Comparison of ENCODE assay signal across 10 cellular contexts in the genomic region with DNA sequence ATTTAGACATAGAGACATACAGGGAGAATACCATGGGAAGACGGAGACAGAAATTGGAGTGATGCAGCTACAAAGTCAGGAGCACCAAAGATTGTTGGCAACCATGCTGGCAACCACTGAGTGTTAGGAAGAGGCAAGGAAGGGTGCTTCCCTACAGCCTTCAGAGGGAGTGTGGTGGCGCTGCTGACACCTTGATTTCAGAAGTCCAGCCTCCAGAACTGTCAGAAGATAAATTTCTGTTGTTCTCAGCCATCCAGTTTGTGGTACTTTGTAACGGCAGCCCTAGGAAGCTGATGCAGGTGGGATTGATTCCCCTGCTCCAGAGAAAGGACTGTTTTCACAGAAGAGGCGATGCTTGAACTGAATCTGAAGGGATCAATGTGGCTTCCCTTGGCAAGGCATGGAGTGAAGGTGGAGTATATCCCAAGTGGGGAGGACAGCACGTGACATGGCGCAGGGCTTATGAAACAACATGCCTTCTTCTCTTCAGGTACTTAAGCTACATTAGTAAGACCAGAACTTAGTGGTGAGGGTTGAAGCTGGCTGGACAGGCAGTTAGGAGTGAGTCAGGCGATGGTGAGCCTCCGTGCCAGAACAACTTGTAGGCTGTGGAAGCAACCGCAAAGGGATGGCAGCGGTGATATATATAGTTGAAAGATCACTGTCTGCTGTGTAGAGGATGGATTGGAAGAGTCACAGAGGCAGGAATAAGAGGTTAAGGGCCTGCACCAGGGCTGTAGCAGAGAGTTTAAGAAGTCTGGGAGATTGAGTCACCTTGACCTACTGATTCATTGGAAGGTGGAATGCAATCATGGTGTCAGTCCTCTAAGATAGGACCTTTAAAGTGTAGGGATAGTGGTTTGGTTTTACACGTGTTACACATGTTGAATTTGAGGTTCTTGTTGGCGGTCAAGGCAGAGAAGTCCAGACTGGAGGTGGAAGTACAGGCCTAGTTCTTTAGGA. TPM values are rescaled to one million over a fixed set of nuclear protein-coding genes. Genes with fewer than 3 reads are reported as not detected.
DNase-seq lines count a peak whose midpoint lies in the region; ATAC-seq, FAIRE-seq and TF ChIP-seq lines count a peak whose summit lies in the region.
"Had no signal": no experiment of that assay in that cellular context is flagged by ENCODE, and none has a peak within 500 bp of the region (broad histone marks: within the 10 kb centered on the region; RNA-seq: fewer than 3 reads in every experiment).

No MANE protein-coding gene starts in this region.

- POLR2A ChIA-PET in AG04449 (lab: Yijun Ruan, JAX) (no interaction called here), IMR-90 (lab: Charles Lee; ENCODE audit: unreplicated experiment) (interaction anchor here (0.5 kb wide), 1 partner anchor 10 kb away, joined by 3 read pairs; no protein-coding TSS in a partner anchor)

- H3K27me3 ChIP-seq in IMR-90 (ENCODE audit: control insufficient read depth, insufficient read depth, low read length) = no peaks in the 10 kb centered on the region
- no peaks in the 10 kb centered on the region for H3K27me3 ChIP-seq in bronchial epithelial cell (ENCODE audit: control insufficient read depth, insufficient read depth, low read length)
- no peaks in the 10 kb centered on the region for H3K27me3 ChIP-seq in right lobe of liver

- H2BK5ac ChIP-seq in IMR-90 (ENCODE audit: low read depth, low read length, poor library complexity, severe bottlenecking) = peak overlapping the region; percentile 99

- H3K79me1 ChIP-seq in IMR-90 (ENCODE audit: low read depth in 1 of 2, low read length in 2 of 2) = peaks cover 30 to 41% of the 10 kb centered on the region in 2 experiments

- peak overlapping the region; percentile 84 for H3K4me3 ChIP-seq in AG04449 (ENCODE audit: low read depth, low read length)
- H3K4me3 ChIP-seq in IMR-90 (ENCODE audit: insufficient read depth, low read depth, low read length) = no peak overlapping the region
- H3K4me3 ChIP-seq in bronchial epithelial cell (ENCODE audit: low read depth, low read length) = no peak overlapping the region
- H3K4me3 ChIP-seq in right lobe of liver = no peak overlapping the region

- H3K14ac ChIP-seq in IMR-90 (replicated peaks; ENCODE audit: low read depth, low read length) = peak overlapping the region; percentile 40

- 0 out of 2 replicates have a peak overlapping the region, but pooled peaks have one; percentile 5 for H2BK20ac ChIP-seq in IMR-90 (ENCODE audit: low read depth, low read length)

- H3K27ac ChIP-seq in IMR-90 (ENCODE audit: insufficient read depth, low read length) = peak overlapping the region; percentile 15; the same call in 1 of the 2 replicates
- peak overlapping the region in 2 of 3 donors; percentile 9 to 94 for H3K27ac ChIP-seq in right lobe of liver

- H4K91ac ChIP-seq in IMR-90 (ENCODE audit: insufficient read depth, low read depth, low read length) = peak overlapping the region; percentile 50

- no peak for TF ChIP-seq CTCF in AG04449 (IDR thresholded peaks at IDR 0.05; ENCODE audit: insufficient read depth, low read length, missing control alignments)
- TF ChIP-seq CTCF in IMR-90 (conservative IDR thresholded peaks at IDR 0.05; ENCODE audit: low read depth, low read length) = no peak
- no peak for TF ChIP-seq CTCF in bronchial epithelial cell (IDR thresholded peaks at IDR 0.05; ENCODE audit: insufficient read depth, low read length, severe bottlenecking)
- TF ChIP-seq CTCF in right lobe of liver (IDR thresholded peaks at IDR 0.05) = no peak

- peaks cover 19% of the 10 kb centered on the region for H3K9me1 ChIP-seq in IMR-90 (ENCODE audit: insufficient read depth, low read length)

- H3K4me1 ChIP-seq in IMR-90 (ENCODE audit: control insufficient read depth, insufficient read depth, low read length) (peaks cover 20% of the 10 kb centered on the region), right lobe of liver (peaks cover 0 to 11% (median 3%) of the 10 kb centered on the region in 4 donors)

- 94% methylated on average over 5 of the region's 12 CpGs; no CpG with 5 or more reads in 1 of the 2 experiments for WGBS in IMR-90 (ENCODE audit: extremely low coverage in 2 of 2, insufficient read length in 1 of 2), 2 experiments
- 91% methylated on average over 11 of the region's 12 CpGs for WGBS in right lobe of liver (ENCODE audit: insufficient coverage, low coverage, low lambda C conversion rate, missing lambda C conversion rate)

- ATAC-seq in IMR-90 (ENCODE audit: low read depth) (no peak), right lobe of liver (no peak)

- peaks cover 3% of the 10 kb centered on the region; the same call in 1 of the 2 replicates for H4K20me1 ChIP-seq in IMR-90 (ENCODE audit: insufficient read depth, low read length)

- H3K9me3 ChIP-seq in IMR-90 (ENCODE audit: control insufficient read depth, insufficient read depth, low read length) = no peaks in the 10 kb centered on the region
- H3K9me3 ChIP-seq in right lobe of liver = no peaks in the 10 kb centered on the region

- peak overlapping the region; percentile 19; the same call in 2 of the 3 replicates for H2BK15ac ChIP-seq in IMR-90 (ENCODE audit: low read depth, low read length)

- no peak for FAIRE-seq in bronchial epithelial cell (lab: Jason Lieb, UNC)
- FAIRE-seq in GM12891 (lab: Jason Lieb, UNC) = no peak

- H3K18ac ChIP-seq in IMR-90 (ENCODE audit: low read depth, low read length) = no peak overlapping the region

- peak overlapping the region; percentile 46; the same call in 1 of the 2 replicates for H2AK5ac ChIP-seq in IMR-90 (ENCODE audit: low read depth, low read length)

- H3K4me2 ChIP-seq in IMR-90 (ENCODE audit: low read depth, low read length) = peak overlapping the region; percentile 93

- no peak overlapping the region for H3K56ac ChIP-seq in IMR-90 (ENCODE audit: extremely low read depth, insufficient read depth, low read length)

- no peak overlapping the region for H4K5ac ChIP-seq in IMR-90 (ENCODE audit: low read depth, low read length)

- no TSS peak for BruUV-seq in IMR-90 (replicated peaks; lab: Mats Ljungman, UMichigan)

- peak overlapping the region in 1 of 2 experiments; percentile 20; a peak in 2 of 4 replicates for H4K8ac ChIP-seq in IMR-90 (ENCODE audit: low read depth in 2 of 2, low read length in 2 of 2)

- peak overlapping the region; percentile 8 for H2BK120ac ChIP-seq in IMR-90 (ENCODE audit: low read depth, low read length)

- dilution Hi-C loops in IMR-90 (cut with HindIII; ENCODE audit: low sequenced_read_pairs, unreplicated experiment) = no loop called here

- no peak overlapping the region; the same call in 1 of the 2 replicates for H3K9ac ChIP-seq in IMR-90 (ENCODE audit: low read depth, low read length)

- in situ Hi-C loops in IMR-90 (cut with MboI; ENCODE audit: low sequenced_read_pairs) = loop anchor here (10.0 kb wide), 3 partner anchors 358 to 1022 kb away; no protein-coding TSS in a partner anchor

- intact Hi-C loops in IMR-90 (cut with micrococcal nuclease) (loop anchor here (5.0 kb wide), 2 partner anchors 170 to 525 kb away; no protein-coding TSS in a partner anchor), right lobe of liver (cut with DNase I) (no loop called here)

- CTCF ChIA-PET in AG04449 (lab: Yijun Ruan, JAX) (interaction anchor here (1.0 to 1.4 kb wide), 4 partner anchors 8 to 265 kb away, joined by 3 to 6 read pairs (median 4); no protein-coding TSS in a partner anchor), IMR-90 (lab: Yijun Ruan, JAX) (interaction anchor here (0.7 kb wide), 1 partner anchor 19 kb away, joined by 3 read pairs; no protein-coding TSS in a partner anchor)

- H3K36me3 ChIP-seq in IMR-90 (ENCODE audit: control insufficient read depth, insufficient read depth, low read length) = peaks cover 14% of the 10 kb centered on the region
- peaks cover 3% of the 10 kb centered on the region for H3K36me3 ChIP-seq in bronchial epithelial cell (ENCODE audit: control insufficient read depth, insufficient read depth, low read length)
- H3K36me3 ChIP-seq in right lobe of liver = peaks cover 0 to 25% (median 5%) of the 10 kb centered on the region in 4 donors

- peak overlapping the region; percentile 58; the same call in 1 of the 2 replicates for H3K23ac ChIP-seq in IMR-90 (ENCODE audit: low read depth, low read length)

- H2AFZ ChIP-seq in IMR-90 (replicated peaks; ENCODE audit: low read length, poor library complexity) = no peak overlapping the region

- peak overlapping the region; percentile 56 for H3K4ac ChIP-seq in IMR-90 (ENCODE audit: low read depth, low read length)

- DNase-seq in AG04449 (ENCODE audit: low read depth, low spot score) = no peak
- DNase-seq in IMR-90 = peak; percentile 44
- DNase-seq in bronchial epithelial cell (ENCODE audit: low read depth) = peak; percentile 51
- DNase-seq in right lobe of liver = peak in 1 of 3 donors; percentile 21
- no peak for DNase-seq in NK-92 (lab: John Stamatoyannopoulos, UW; ENCODE audit: unreplicated experiment)
- no peak for DNase-seq in activated CD4-positive, alpha-beta T cell treated with anti-CD3 and anti-CD28 coated beads, Interleukin-2, amount 50 U/mL, for 1 hour
- DNase-seq in GM12891 (ENCODE audit: insufficient read length, low spot score) = no peak
- DNase-seq in HT-29 (ENCODE audit: low spot score) = no peak
- DNase-seq: activated T-cell treated with anti-CD3 and anti-CD28 coated beads, Interleukin-2, amount 50 U/mL, for 48 hours; stimulated activated CD4-positive, alpha-beta T cell treated with anti-CD3 and anti-CD28 coated beads, Interleukin-15, amount 100 ng/mL, for 24 hours had no signal

- H2AK9ac ChIP-seq in IMR-90 (replicated peaks; ENCODE audit: low read depth, low read length, poor library complexity) = peak overlapping the region; percentile 46

- no peak for TF ChIP-seq POLR2A in IMR-90 (IDR thresholded peaks at IDR 0.05; ENCODE audit: low read depth, low read length)
- no peak for TF ChIP-seq POLR2A in right lobe of liver (IDR thresholded peaks at IDR 0.05)
- TF ChIP-seq POLR2A in GM12891 (IDR thresholded peaks at IDR 0.05; ENCODE audit: low read depth, low read length) = no peak

- no peak for TF ChIP-seq RAD21 in IMR-90 (IDR thresholded peaks at IDR 0.05; ENCODE audit: low read length)

RNA-seq across cellular contexts. Expression of a gene that starts 2.1 kb away (rescaled TPM):
- 8.8 and 9.2 TPM in 2 replicates for total RNA-seq in IMR-90 (2012; rRNA removed)
- 1.9 and 2.1 TPM in 2 replicates for polyA plus RNA-seq in IMR-90 (2012; rRNA removed)
- polyA plus RNA-seq in IMR-90 (2012; cell fraction: cytosol; rRNA removed) = 0.35 and 0.43 TPM in 2 replicates
- 0.13 and 1.9 TPM in 2 replicates for polyA plus RNA-seq in IMR-90 (2012; cell fraction: nucleus; rRNA removed; ENCODE audit: low replicate concordance)
- total RNA-seq in bronchial epithelial cell = 9.5 and 15.5 TPM in 2 replicates
- 100 to 1,000 TPM in 2 of 6 experiments, 10 to 100 TPM in 4; 26.8 to 264 (median 57.1) TPM for total RNA-seq in right lobe of liver
- polyA plus RNA-seq in GM12891 (2012; ENCODE audit: low read depth, missing spikeins) = 0.33 TPM
- total RNA-seq in HT-29 (2014; rRNA removed; shearing (Covaris generic)) = 0.53 and 1.2 TPM in 2 replicates

RNA-seq across cellular contexts. Expression of a gene that starts 2.1 kb away (rescaled TPM):
- 21.0 and 37.2 TPM in 2 replicates for total RNA-seq in IMR-90 (2012; rRNA removed)
- 30.5 and 40.2 TPM in 2 replicates for polyA plus RNA-seq in IMR-90 (2012; rRNA removed)
- polyA plus RNA-seq in IMR-90 (2012; cell fraction: cytosol; rRNA removed) = 14.2 and 24.4 TPM in 2 replicates
- polyA plus RNA-seq in IMR-90 (2012; cell fraction: nucleus; rRNA removed; ENCODE audit: low replicate concordance) = 9.5 and 50.4 TPM in 2 replicates
- 27.9 and 37.4 TPM in 2 replicates for total RNA-seq in bronchial epithelial cell
- total RNA-seq in right lobe of liver = 10 to 100 TPM; 26.6 to 50.2 (median 37.5) TPM
- 9.5 TPM for polyA plus RNA-seq in GM12891 (2012; ENCODE audit: low read depth, missing spikeins)
- 20.6 and 21.2 TPM in 2 replicates for total RNA-seq in HT-29 (2014; rRNA removed; shearing (Covaris generic))

Comparison
In these comparisons a context has a peak if more than half of its experiments do, and no peak if none do; other contexts are left out.
1. DNase-seq: peak in IMR-90 (single experiment) and bronchial epithelial cell (single experiment); none in AG04449 (single experiment), NK-92 (single experiment), activated CD4-positive, alpha-beta T cell treated with anti-CD3 and anti-CD28 coated beads, Interleukin-2, amount 50 U/mL, for 1 hour (single experiment), GM12891 (single experiment) and HT-29 (single experiment).